In the genomic region with DNA sequence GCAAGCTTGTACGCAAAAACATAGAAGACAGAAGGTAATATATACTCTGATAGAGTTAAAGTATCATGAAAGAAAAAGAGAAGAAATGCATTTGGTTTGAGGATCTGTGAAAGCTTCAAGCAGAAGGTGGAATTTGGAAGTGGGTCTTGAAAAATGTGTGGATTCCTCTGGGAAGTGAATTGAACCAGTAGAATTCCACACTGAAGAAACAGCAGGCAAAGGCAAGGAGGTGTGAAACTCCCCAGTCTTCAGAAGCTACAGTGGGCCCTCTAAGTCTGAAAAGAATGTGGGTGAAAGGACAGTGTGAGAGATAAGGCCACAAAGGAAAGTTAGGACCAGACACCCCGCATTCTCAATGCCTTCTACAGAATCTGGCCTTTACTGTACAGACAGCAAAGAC, we compare ENCODE assay signal across 23 cellular contexts. TPM values are rescaled to one million over a fixed set of nuclear protein-coding genes. Genes with fewer than 3 reads are reported as not detected.
"Had no signal": no experiment of that assay in that cellular context is flagged by ENCODE, and none has a peak within 500 bp of the region (broad histone marks: within the 10 kb centered on the region; RNA-seq: fewer than 3 reads in every experiment).

No MANE protein-coding gene starts in this region.

- H3K4me3 ChIP-seq: mucosa of descending colon, pancreas, psoas muscle, skin epidermis had no signal

- H3K9me3 ChIP-seq: mucosa of descending colon, pancreas, psoas muscle had no signal

- H3K27ac ChIP-seq: pancreas, psoas muscle had no signal

- DNase-seq: activated CD4-positive, alpha-beta T cell treated with anti-CD3 and anti-CD28 coated beads, Interleukin-2, amount 10 ng/mL, durations not matched to agents 7 days and 5 days; activated CD4-positive, CD25-positive, alpha-beta regulatory T cell treated with anti-CD3 and anti-CD28 coated beads, Interleukin-2, amount 50 U/mL, for 72 hours; activated CD8-positive, alpha-beta memory T cell treated with anti-CD3 and anti-CD28 coated beads, Interleukin-2, amount 10 ng/mL, durations not matched to agents 7 days and 5 days; activated CD8-positive, alpha-beta T cell treated with anti-CD3 and anti-CD28 coated beads for 36 hours; activated effector memory CD4-positive, alpha-beta T cell treated with anti-CD3 and anti-CD28 coated beads, Interleukin-2, amount 50 U/mL, for 16 hours; activated naive CD4-positive, alpha-beta T cell treated with anti-CD3 and anti-CD28 coated beads, Interleukin-2, amount 10 ng/mL, durations not matched to agents 7 days and 5 days; activated T-cell treated with anti-CD3 and anti-CD28 coated beads for 4 hours; amygdala; caudate nucleus; effector CD4-positive, alpha-beta T cell; foreskin melanocyte; glutamatergic neuron; hypothalamus; mucosa of descending colon; nephron progenitor cell; pancreas; psoas muscle; right cardiac atrium; stimulated activated CD4-positive, alpha-beta T cell treated with anti-CD3 and anti-CD28 coated beads, Interleukin-1b, Interleukin-23, amount 100 ng/mL, for 48 hours; stimulated activated naive CD8-positive, alpha-beta T cell treated with anti-CD3 and anti-CD28 coated beads, Interleukin-15, amount 100 ng/mL, for 72 hours; T-cell had no signal

- H3K4me1 ChIP-seq: psoas muscle had no signal

- H3K27me3 ChIP-seq: pancreas had no signal

- FAIRE-seq: islet of Langerhans, pancreas had no signal

- H3K36me3 ChIP-seq: pancreas had no signal

- ATAC-seq: activated CD8-positive, alpha-beta memory T cell treated with anti-CD3 and anti-CD28 coated beads, Interleukin-2, amount 10 ng/mL, durations not matched to agents 7 days and 5 days; activated CD8-positive, alpha-beta T cell treated with anti-CD3 and anti-CD28 coated beads for 36 hours; mucosa of descending colon; psoas muscle; right cardiac atrium; stimulated activated naive CD8-positive, alpha-beta T cell treated with anti-CD3 and anti-CD28 coated beads, Interleukin-15, amount 100 ng/mL, for 72 hours; T-cell had no signal

RNA-seq across cellular contexts. Expression of a gene that starts 25.6 kb away (rescaled TPM):
- total RNA-seq: activated CD4-positive, alpha-beta T cell treated with anti-CD3 and anti-CD28 coated beads, Interleukin-2, amount 10 ng/mL, durations not matched to agents 7 days and 5 days; activated CD8-positive, alpha-beta memory T cell treated with anti-CD3 and anti-CD28 coated beads, Interleukin-2, amount 10 ng/mL, durations not matched to agents 7 days and 5 days had no signal
